32 cellular contexts compared by ENCODE assay signal in the genomic region with DNA sequence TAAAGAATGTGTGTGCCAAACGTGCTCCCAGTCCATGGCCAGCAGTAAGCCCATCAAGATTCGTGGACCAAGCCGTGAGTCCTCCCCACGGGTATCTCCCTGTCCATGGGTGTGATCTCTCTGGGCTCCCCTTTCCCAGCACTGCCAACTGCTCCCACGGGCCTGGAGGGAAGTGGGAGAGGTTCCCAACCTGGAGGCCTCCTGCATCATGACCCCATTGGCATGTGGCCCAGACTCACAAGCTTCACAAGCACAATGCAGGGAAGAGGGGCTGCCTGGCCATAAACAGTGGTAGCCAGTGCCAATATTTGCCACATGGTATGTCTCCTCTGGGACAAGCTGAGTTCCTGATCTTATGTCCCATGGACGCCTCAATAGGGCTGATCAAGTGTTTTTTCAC. TPM values are rescaled to one million over a fixed set of nuclear protein-coding genes. Genes with fewer than 3 reads are reported as not detected.
"Had no signal": no experiment of that assay in that cellular context is flagged by ENCODE, and none has a peak within 500 bp of the region (broad histone marks: within the 10 kb centered on the region; RNA-seq: fewer than 3 reads in every experiment).

No MANE protein-coding gene starts in this region.

- H3K4me1 ChIP-seq: uterus had no signal

- H3K9me3 ChIP-seq: heart left ventricle, lower lobe of right lung, ovary, spleen, thoracic aorta, uterus had no signal

- H3K4me1 Mint-ChIP-seq: activated naive CD8-positive, alpha-beta T cell treated with anti-CD3 and anti-CD28 coated beads, Interleukin-2, amount 50 U/mL, for 24 hours; activated T-helper 17 cell treated with anti-CD3 and anti-CD28 coated beads, Interleukin-2, amount 50 U/mL, for 72 hours; immature natural killer cell; T-helper 17 cell had no signal

- ATAC-seq: activated CD4-positive, CD25-positive, alpha-beta regulatory T cell treated with anti-CD3 and anti-CD28 coated beads, Interleukin-2, amount 50 U/mL, for 24 hours; activated naive CD8-positive, alpha-beta T cell treated with anti-CD3 and anti-CD28 coated beads, Interleukin-2, amount 50 U/mL, for 24 hours; activated T-helper 17 cell treated with anti-CD3 and anti-CD28 coated beads, Interleukin-2, amount 50 U/mL, for 72 hours; lower lobe of right lung; naive thymus-derived CD4-positive, alpha-beta T cell; stimulated activated naive CD8-positive, alpha-beta T cell treated with anti-CD3 and anti-CD28 coated beads, Interleukin-15, Interleukin-2, amounts not matched to agents 100 U/mL and 50 U/mL, for 24 hours; T-helper 17 cell had no signal

- H3K27ac Mint-ChIP-seq: activated naive CD8-positive, alpha-beta T cell treated with anti-CD3 and anti-CD28 coated beads, Interleukin-2, amount 50 U/mL, for 24 hours; activated T-cell treated with anti-CD3 and anti-CD28 coated beads, Interleukin-2, amount 50 U/mL, for 24 hours; activated T-helper 17 cell treated with anti-CD3 and anti-CD28 coated beads, Interleukin-2, amount 50 U/mL, for 72 hours; dendritic cell treated with granulocyte-macrophage colony-stimulating factor and Interleukin-4, amounts not matched to agents 40 ng/mL and 50 ng/mL, for 4 days; immature natural killer cell; naive thymus-derived CD4-positive, alpha-beta T cell; progenitor cell of endocrine pancreas; T-helper 17 cell had no signal

- H3K4me3 Mint-ChIP-seq: activated naive CD8-positive, alpha-beta T cell treated with anti-CD3 and anti-CD28 coated beads, Interleukin-2, amount 50 U/mL, for 24 hours; activated T-cell treated with anti-CD3 and anti-CD28 coated beads, Interleukin-2, amount 50 U/mL, for 24 hours; activated T-helper 17 cell treated with anti-CD3 and anti-CD28 coated beads, Interleukin-2, amount 50 U/mL, for 72 hours; dendritic cell treated with granulocyte-macrophage colony-stimulating factor and Interleukin-4, amounts not matched to agents 40 ng/mL and 50 ng/mL, for 4 days; immature natural killer cell; naive thymus-derived CD4-positive, alpha-beta T cell; T-helper 17 cell had no signal

- H3K4me3 ChIP-seq: heart left ventricle, lower lobe of right lung, ovary, spleen, thoracic aorta, uterus had no signal

- H3K36me3 Mint-ChIP-seq: immature natural killer cell; naive thymus-derived CD4-positive, alpha-beta T cell had no signal

- H3K27ac ChIP-seq: lower lobe of right lung, ovary, spleen, thoracic aorta, uterus, WERI-Rb-1 had no signal

- DNase-seq: activated CD4-positive, alpha-beta T cell treated with anti-CD3 and anti-CD28 coated beads for 48 hours; activated CD4-positive, alpha-beta T cell treated with anti-CD3 and anti-CD28 coated beads, Interleukin-2, amount 50 U/mL, for 48 hours; activated CD8-positive, alpha-beta memory T cell treated with anti-CD3 and anti-CD28 coated beads for 24 hours; activated CD8-positive, alpha-beta memory T cell treated with anti-CD3 and anti-CD28 coated beads, Interleukin-2, amount 50 U/mL, for 4 hours; activated gamma-delta T cell treated with Interleukin-2 at 50 U/mL for 16 hours; activated naive CD4-positive, alpha-beta T cell treated with anti-CD3 and anti-CD28 coated beads, Interleukin-2, amount 50 U/mL, for 16 hours; activated naive CD8-positive, alpha-beta T cell treated with anti-CD3 and anti-CD28 coated beads, Interleukin-2, amount 50 U/mL, for 24 hours; activated T-cell treated with anti-CD3 and anti-CD28 coated beads, Interleukin-2, amount 50 U/mL, for 24 hours; amygdala; central memory CD4-positive, alpha-beta T cell; effector CD8-positive, alpha-beta T cell; heart left ventricle; hypothalamus; immature natural killer cell; kidney; lower lobe of right lung; naive thymus-derived CD4-positive, alpha-beta T cell; ovary; spleen; stimulated activated CD4-positive, alpha-beta T cell treated with anti-CD3 and anti-CD28 coated beads, Interleukin-2, amount 100 ng/mL, for 48 hours; stimulated activated naive CD8-positive, alpha-beta T cell treated with anti-CD3 and anti-CD28 coated beads, Interleukin-15, Interleukin-2, amounts not matched to agents 100 U/mL and 50 U/mL, for 24 hours; T-helper 17 cell; T1000; trophoblast cell; uterus; WERI-Rb-1 had no signal

- H3K9me3 Mint-ChIP-seq: activated naive CD8-positive, alpha-beta T cell treated with anti-CD3 and anti-CD28 coated beads, Interleukin-2, amount 50 U/mL, for 24 hours; activated T-cell treated with anti-CD3 and anti-CD28 coated beads, Interleukin-2, amount 50 U/mL, for 24 hours; activated T-helper 17 cell treated with anti-CD3 and anti-CD28 coated beads, Interleukin-2, amount 50 U/mL, for 72 hours; dendritic cell treated with granulocyte-macrophage colony-stimulating factor and Interleukin-4, amounts not matched to agents 40 ng/mL and 50 ng/mL, for 4 days; immature natural killer cell; naive thymus-derived CD4-positive, alpha-beta T cell had no signal

- H3K36me3 ChIP-seq: ovary, uterus, WERI-Rb-1 had no signal

- FAIRE-seq: endometrium, kidney had no signal

- H3K27me3 ChIP-seq: heart left ventricle, ovary, uterus had no signal

- H3K27me3 Mint-ChIP-seq: activated naive CD8-positive, alpha-beta T cell treated with anti-CD3 and anti-CD28 coated beads, Interleukin-2, amount 50 U/mL, for 24 hours; activated T-cell treated with anti-CD3 and anti-CD28 coated beads, Interleukin-2, amount 50 U/mL, for 24 hours; activated T-helper 17 cell treated with anti-CD3 and anti-CD28 coated beads, Interleukin-2, amount 50 U/mL, for 72 hours; dendritic cell treated with granulocyte-macrophage colony-stimulating factor and Interleukin-4, amounts not matched to agents 40 ng/mL and 50 ng/mL, for 4 days; naive thymus-derived CD4-positive, alpha-beta T cell; T-helper 17 cell had no signal

RNA-seq across cellular contexts. Expression of a gene that starts 59.1 kb away (rescaled TPM):
- polyA plus RNA-seq: naive thymus-derived CD4-positive, alpha-beta T cell had no signal
